10 cellular contexts compared by ENCODE assay signal in the genomic region with DNA sequence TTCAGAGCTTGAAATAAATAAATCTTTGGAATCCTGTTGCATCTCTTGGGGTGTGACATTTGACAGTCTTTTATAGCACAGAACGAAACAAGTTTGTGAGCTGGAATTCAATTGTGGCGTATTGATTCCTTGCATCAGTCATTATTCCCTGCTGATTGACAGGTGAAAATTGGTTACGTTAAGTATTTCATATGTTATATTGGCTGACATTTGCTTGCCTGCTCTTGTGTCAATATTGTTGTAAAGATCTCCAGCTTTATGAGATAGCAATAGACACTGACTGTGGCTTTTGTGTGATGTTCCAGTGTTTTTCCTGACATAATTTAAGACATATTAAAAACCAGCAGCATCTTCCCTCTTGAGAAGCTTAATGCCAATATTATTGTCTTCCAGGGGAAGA.
"Had no signal": no experiment of that assay in that cellular context is flagged by ENCODE, and none has a peak within 500 bp of the region (broad histone marks: within the 10 kb centered on the region; RNA-seq: fewer than 3 reads in every experiment).

No MANE protein-coding gene starts in this region.

- H3K27ac Mint-ChIP-seq: GM23338, H9, HFFc6 had no signal

- ATAC-seq: GM23338, HepG2, K562 had no signal

- H3K4me3 ChIP-seq: GM23338, K562 had no signal

- H3K4me2 ChIP-seq: GM23338 had no signal

- DNase-seq: H9, HCEC 1CT, HFFc6, KG1 had no signal

- FAIRE-seq: H1, H54, HepG2, K562 had no signal

- H3K4me1 Mint-ChIP-seq: GM23338, H9 had no signal

- H3K9me3 Mint-ChIP-seq: GM23338, H9, HFFc6 had no signal

- H3K27ac ChIP-seq: HL-60 had no signal

- H2AFZ ChIP-seq: GM23338 had no signal

- H3K4me3 Mint-ChIP-seq: GM23338, H9, HFFc6 had no signal
